7 cellular contexts compared by ENCODE assay signal in the genomic region with DNA sequence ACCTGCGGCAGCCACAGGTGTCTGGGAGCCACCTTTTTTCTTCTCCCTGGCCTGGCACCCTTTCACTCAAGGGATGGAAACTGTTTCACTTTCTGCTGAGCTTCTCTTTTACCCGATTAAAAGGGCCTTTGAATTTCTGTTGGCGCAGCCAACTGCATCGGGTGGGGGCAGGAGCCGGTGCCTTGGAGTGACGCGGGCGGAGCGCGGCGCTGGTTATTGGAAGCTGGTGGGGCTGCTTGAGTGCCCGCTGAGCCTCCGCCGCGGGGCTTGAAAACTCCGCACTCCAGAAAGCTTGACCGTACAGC. TPM values are rescaled to one million over a fixed set of nuclear protein-coding genes. Genes with fewer than 3 reads are reported as not detected.
DNase-seq lines count a peak whose midpoint lies in the region; ATAC-seq and TF ChIP-seq lines count a peak whose summit lies in the region.

No MANE protein-coding gene starts in this region.

- ATAC-seq in HG02588 (IDR thresholded peaks at IDR 0.05; ENCODE audit: unreplicated experiment) (peak; percentile 44), right lobe of liver (peak; percentile 69 to 81 (median 74))

- DNase-seq in GM13976 (ENCODE audit: low spot score) (peak; percentile 71), NCI-H1417 treated with DMSO at 0.1 percent for 48 hours (lab: John Stamatoyannopoulos, UW) (peak; percentile 40), right lobe of liver (peak; percentile 77 to 82 (median 81))
- peak; percentile 31 to 39 for DNase-seq in activated CD4-positive, alpha-beta T cell treated with anti-CD3 and anti-CD28 coated beads for 4 hours
- DNase-seq in stimulated activated CD4-positive, alpha-beta T cell treated with anti-CD3 and anti-CD28 coated beads, Interleukin-4, amount 100 ng/mL, for 24 hours = peak; percentile 46

- no peaks in the 10 kb centered on the region for H3K36me3 ChIP-seq in ectodermal cell (ENCODE audit: control insufficient read depth, insufficient read depth, low read length)
- H3K36me3 ChIP-seq in right lobe of liver = no peaks in the 10 kb centered on the region

- peaks cover 18% of the 10 kb centered on the region for H3K27me3 ChIP-seq in ectodermal cell (ENCODE audit: control insufficient read depth, insufficient read depth, low read length, poor library complexity, severe bottlenecking)
- no peaks in the 10 kb centered on the region for H3K27me3 ChIP-seq in right lobe of liver

- 0% methylated on average over 17 of the region's 17 CpGs for WGBS in ectodermal cell, 2 experiments
- WGBS in right lobe of liver (ENCODE audit: insufficient coverage, low coverage, low lambda C conversion rate, missing lambda C conversion rate) = 1% methylated on average over 12 of the region's 17 CpGs

- no peak for TF ChIP-seq CTCF in GM13976 (IDR thresholded peaks at IDR 0.05; ENCODE audit: borderline replicate concordance, control extremely low read depth, extremely low read depth, insufficient read depth, missing control alignments)
- TF ChIP-seq CTCF in right lobe of liver (IDR thresholded peaks at IDR 0.05) = no peak

- H3K4me1 ChIP-seq in ectodermal cell (ENCODE audit: control insufficient read depth, insufficient read depth, low read length) (no peaks in the 10 kb centered on the region), right lobe of liver (peaks cover 0 to 14% (median 4%) of the 10 kb centered on the region in 4 donors)

- no peak for TF ChIP-seq POLR2A in right lobe of liver (IDR thresholded peaks at IDR 0.05)

- intact Hi-C loops in right lobe of liver (cut with DNase I) = loop anchor here in 1 of 2 donors (10.0 kb wide), 1 partner anchor 67 kb away; no protein-coding TSS in a partner anchor

- H3K4me3 ChIP-seq in ectodermal cell (ENCODE audit: insufficient read depth, low read depth, low read length) = peak overlapping the region; percentile 66
- H3K4me3 ChIP-seq in right lobe of liver = peak overlapping the region; percentile 63 to 87 (median 87)

- H3K27ac ChIP-seq in ectodermal cell (ENCODE audit: insufficient read depth, low read depth, low read length, poor library complexity, severe bottlenecking) = peak overlapping the region; percentile 16
- H3K27ac ChIP-seq in right lobe of liver = peak overlapping the region; percentile 89 to 97 (median 91)

- no peaks in the 10 kb centered on the region for H3K9me3 ChIP-seq in ectodermal cell (ENCODE audit: control insufficient read depth, low read length)
- H3K9me3 ChIP-seq in right lobe of liver = no peaks in the 10 kb centered on the region

- in situ Hi-C loops in GM13976 (cut with MboI; ENCODE audit: low sequenced_read_pairs, unreplicated experiment) = loop anchor here (25.0 kb wide), 1 partner anchor 535 kb away; no protein-coding TSS in a partner anchor

RNA-seq across cellular contexts. Expression of a gene that starts 52.0 kb away (rescaled TPM):
- 34.7 TPM for polyA plus RNA-seq in ectodermal cell (2013, experiment 1 of 4)
- polyA plus RNA-seq in ectodermal cell (2013, experiment 2 of 4) = 40.6 TPM
- 22.8 TPM for polyA plus RNA-seq in ectodermal cell (2013, experiment 3 of 4)
- 26.8 TPM for polyA plus RNA-seq in ectodermal cell (2013, experiment 4 of 4)
- 100 to 1,000 TPM in 1 of 6 experiments, 10 to 100 TPM in 5; 62.0 to 129 (median 81.7) TPM for total RNA-seq in right lobe of liver

Comparison
In these comparisons a context has a peak if more than half of its experiments do, and no peak if none do; other contexts are left out.
1. Peak in every context shown above with its lines: DNase-seq, ATAC-seq, H3K4me3 ChIP-seq and H3K27ac ChIP-seq.